In genomic region chr5:115894342-115894741, GRCh38 we compare ENCODE assay signal across 17 cellular contexts. TPM values are rescaled to one million over a fixed set of nuclear protein-coding genes. Genes with fewer than 3 reads are reported as not detected.
DNase-seq lines count a peak whose midpoint lies in the region; ATAC-seq, FAIRE-seq and TF ChIP-seq lines count a peak whose summit lies in the region.
"Had no signal": no experiment of that assay in that cellular context is flagged by ENCODE, and none has a peak within 500 bp of the region (broad histone marks: within the 10 kb centered on the region; RNA-seq: fewer than 3 reads in every experiment).

No MANE protein-coding gene starts in this region.

- DNase-seq in HepG2 (ENCODE audit: low spot score) (no peak), amniotic epithelial cell (ENCODE audit: low read depth) (peak; percentile 23), left lobe of liver (ENCODE audit: low spot score) (no peak)
- DNase-seq in stimulated activated CD4-positive, alpha-beta T cell treated with anti-CD3 and anti-CD28 coated beads, Interleukin-2, amount 100 ng/mL, for 48 hours: no peak
- DNase-seq: 8988T; BE2C; CD4-positive, alpha-beta memory T cell; DMS79; KBM-7 had no signal

- CTCF ChIA-PET in HepG2 (lab: Yijun Ruan, JAX; ENCODE audit: low intra/inter-chr PET ratio, low total read pairs): no interaction called here

- no peak for FAIRE-seq in HepG2 (lab: Jason Lieb, UNC)
- FAIRE-seq: GM12892, H1, HTR-8/SVneo had no signal

- intact Hi-C loops in HepG2 (cut with micrococcal nuclease; ENCODE audit: unreplicated experiment): no loop called here

- WGBS in liver: 55% methylated on average over 3 of the region's 3 CpGs
- 91% methylated on average over 3 of the region's 3 CpGs for WGBS in HepG2 (ENCODE audit: low lambda C conversion rate)

- H3K4me3 ChIP-seq in liver (ENCODE audit: low read depth in 1 of 3, low read length in 3 of 3): no peak overlapping the region
- no peak overlapping the region for H3K4me3 ChIP-seq in HepG2 (replicated peaks in 1 of 3; ENCODE audit: insufficient read depth in 1 of 3, low read depth in 2 of 3, low read length in 3 of 3)
- H3K4me3 ChIP-seq: HAP-1 had no signal

- ATAC-seq in HepG2: no peak
- ATAC-seq in left lobe of liver: peak; percentile 92
- ATAC-seq in HG02840 (IDR thresholded peaks at IDR 0.05; ENCODE audit: low FRiP score, unreplicated experiment): no peak
- ATAC-seq in GM18907 (IDR thresholded peaks at IDR 0.05; ENCODE audit: unreplicated experiment): no peak

- no peak for TF ChIP-seq CTCF in liver (IDR thresholded peaks at IDR 0.05; ENCODE audit: low read depth, low read length, missing input control)
- TF ChIP-seq CTCF in HepG2 (CRISPR knock-in tag; IDR thresholded peaks at IDR 0.05): no peak

- H3K4me1 ChIP-seq in liver (ENCODE audit: control insufficient read depth in 4 of 4, insufficient read depth in 4 of 4, low read length in 3 of 4): peaks cover 0 to 8% (median 1%) of the 10 kb centered on the region in 4 donors
- no peaks in the 10 kb centered on the region for H3K4me1 ChIP-seq in HepG2 (ENCODE audit: insufficient read depth, low read length)
- H3K4me1 ChIP-seq: BE2C, HAP-1 had no signal

- H3K36me3 ChIP-seq in liver (ENCODE audit: control insufficient read depth in 4 of 4, insufficient read depth in 3 of 4, low read depth in 1 of 4, low read length in 3 of 4) (peaks cover 0 to 3% (median 1%) of the 10 kb centered on the region in 4 donors), HepG2 (replicated peaks in 1 of 2; ENCODE audit: control insufficient read depth in 1 of 2, insufficient read depth in 2 of 2, low read length in 2 of 2) (peaks cover 0 to 11% of the 10 kb centered on the region in 2 experiments; a peak in 1 of 5 replicates)
- H3K36me3 ChIP-seq: BE2C, HAP-1 had no signal

- no TSS peak for BruUV-seq in HepG2 (replicated peaks; lab: Mats Ljungman, UMichigan)

- H3K9me3 ChIP-seq in liver (ENCODE audit: control insufficient read depth in 4 of 4, low read length in 3 of 4): no peaks in the 10 kb centered on the region
- no peaks in the 10 kb centered on the region for H3K9me3 ChIP-seq in HepG2 (ENCODE audit: low read length)
- H3K9me3 ChIP-seq: BE2C, HAP-1 had no signal

- H3K9ac ChIP-seq in liver (ENCODE audit: low read depth in 1 of 2, low read length in 2 of 2): no peak overlapping the region
- H3K9ac ChIP-seq in HepG2 (ENCODE audit: insufficient read depth, low read depth, low read length): no peak overlapping the region

- no peak for TF ChIP-seq EP300 in HepG2 (IDR thresholded peaks at IDR 0.05; ENCODE audit: low read depth in 2 of 2, low read length in 2 of 2)
- TF ChIP-seq EP300 in HepG2 (CRISPR knock-in tag; IDR thresholded peaks at IDR 0.05; ENCODE audit: borderline replicate concordance): no peak

- H3K27me3 ChIP-seq in liver (ENCODE audit: control insufficient read depth in 4 of 4, insufficient read depth in 4 of 4, low read length in 3 of 4) (no peaks in the 10 kb centered on the region), HepG2 (ENCODE audit: control insufficient read depth in 1 of 2, insufficient read depth in 2 of 2, low read length in 2 of 2) (no peaks in the 10 kb centered on the region)
- H3K27me3 ChIP-seq: BE2C had no signal

- no peaks in the 10 kb centered on the region for H3K79me2 ChIP-seq in HepG2 (ENCODE audit: insufficient read depth, low read length)

- in situ Hi-C loops in HepG2 (cut with HindIII; ENCODE audit: extremely low pct_ligation_motif_present, low pct_unique_long_range_greater_than_20kb): no loop called here

- no peak overlapping the region for H3K4me2 ChIP-seq in HepG2 (ENCODE audit: low read depth, low read length)

- TF ChIP-seq POLR2A in HepG2 (IDR thresholded peaks at IDR 0.05; ENCODE audit: insufficient read depth in 1 of 2, low read depth in 2 of 2, low read length in 2 of 2): no peak

- H3K27ac ChIP-seq in liver (ENCODE audit: low read depth in 1 of 2, low read length in 2 of 2) (no peak overlapping the region), HepG2 (ENCODE audit: extremely low read length, insufficient read depth, low read length) (no peak overlapping the region)
- H3K27ac ChIP-seq: C4-2B had no signal

- no peak overlapping the region for H2AFZ ChIP-seq in HepG2 (ENCODE audit: low read length)

- TF ChIP-seq RAD21 in liver (IDR thresholded peaks at IDR 0.05) (no peak), HepG2 (CRISPR knock-in tag; IDR thresholded peaks at IDR 0.05) (no peak)

- H4K20me1 ChIP-seq in HepG2 (ENCODE audit: insufficient read depth, low read length): no peaks in the 10 kb centered on the region

- POLR2A ChIA-PET in HepG2 (lab: Yijun Ruan, JAX): no interaction called here

TF ChIP-seq in liver, 16 proteins besides CTCF, POLR2A, EP300 and RAD21 (continues in another document):
- no peak for TF ChIP-seq EGR1 (IDR thresholded peaks at IDR 0.05; ENCODE audit: low read depth in 2 of 2)

RNA-seq across cellular contexts. Expression of gene AP3S1, which starts 52.6 kb away (rescaled TPM):
- total RNA-seq in liver (10 to 100 TPM; 40.4 to 41.5 TPM), HepG2 (2016; rRNA removed; fragmentation: Illumina TruSeq; extraction: Trizol) (85.9 and 88.8 TPM in 2 replicates), left lobe of liver (36.6 TPM)
- polyA plus RNA-seq in liver (10 to 100 TPM; 32.7 to 52.7 TPM), HepG2 (2011; rRNA removed) (28.5 and 50.5 TPM in 2 replicates)
- 243 and 253 TPM in 2 replicates for total RNA-seq in HepG2 (2016; cell fraction: cytosol; rRNA removed; fragmentation: Illumina TruSeq; extraction: Trizol; ENCODE audit: low read depth)
- total RNA-seq in HepG2 (2016; cell fraction: insoluble cytoplasmic fraction; rRNA removed; fragmentation: Illumina TruSeq; extraction: Trizol): 77.4 and 86.8 TPM in 2 replicates
- total RNA-seq in HepG2 (2016; cell fraction: membrane; rRNA removed; fragmentation: Illumina TruSeq; extraction: Trizol): 236 and 253 TPM in 2 replicates
- 40.7 and 54.3 TPM in 2 replicates for total RNA-seq in HepG2 (2016; cell fraction: nucleus; rRNA removed; fragmentation: Illumina TruSeq; extraction: Trizol)
- polyA plus RNA-seq in HepG2 (2011; cell fraction: cytosol; rRNA removed): 18.5 and 27.6 TPM in 2 replicates
- 5.6 and 9.3 TPM in 2 replicates for polyA plus RNA-seq in HepG2 (2011; cell fraction: nucleus; rRNA removed)
- polyA plus RNA-seq in HepG2 (2012): 78.2 and 104 TPM in 2 replicates
- 547 and 588 TPM in 2 replicates for polyA plus RNA-seq in HepG2 (2016; cell fraction: cytosol; fragmentation: Illumina TruSeq; extraction: Trizol; ENCODE audit: low read depth)
- polyA plus RNA-seq in HepG2 (2016; cell fraction: insoluble cytoplasmic fraction; fragmentation: Illumina TruSeq; extraction: Trizol; ENCODE audit: low read depth): 158 and 163 TPM in 2 replicates
- 408 and 423 TPM in 2 replicates for polyA plus RNA-seq in HepG2 (2016; cell fraction: membrane; fragmentation: Illumina TruSeq; extraction: Trizol; ENCODE audit: low read depth)
- 74.1 and 89.2 TPM in 2 replicates for polyA plus RNA-seq in HepG2 (2016; cell fraction: nucleus; fragmentation: Illumina TruSeq; extraction: Trizol; ENCODE audit: insufficient read depth, low read depth)
- polyA minus RNA-seq in HepG2 (2011; rRNA and poly(A)+ RNA removed; ENCODE audit: low replicate concordance): 2.1 and 7.3 TPM in 2 replicates
- polyA minus RNA-seq in HepG2 (2011; cell fraction: cytosol; rRNA and poly(A)+ RNA removed): 22.5 and 27.5 TPM in 2 replicates
- 39.5 and 46.4 TPM in 2 replicates for polyA minus RNA-seq in HepG2 (2011; cell fraction: nucleus; rRNA and poly(A)+ RNA removed)

RNA-seq across cellular contexts. Expression of gene ATG12, which starts 53.0 kb away (rescaled TPM):
- total RNA-seq in liver (10 to 100 TPM; 14.8 to 43.1 TPM), HepG2 (2016; rRNA removed; fragmentation: Illumina TruSeq; extraction: Trizol) (45.1 and 46.4 TPM in 2 replicates), left lobe of liver (17.0 TPM)
- polyA plus RNA-seq in liver (10 to 100 TPM; 15.6 to 32.5 TPM), HepG2 (2011; rRNA removed) (46.5 and 58.1 TPM in 2 replicates)
- total RNA-seq in HepG2 (2016; cell fraction: cytosol; rRNA removed; fragmentation: Illumina TruSeq; extraction: Trizol; ENCODE audit: low read depth): 9.0 and 9.2 TPM in 2 replicates
- 45.8 and 56.5 TPM in 2 replicates for total RNA-seq in HepG2 (2016; cell fraction: insoluble cytoplasmic fraction; rRNA removed; fragmentation: Illumina TruSeq; extraction: Trizol)
- total RNA-seq in HepG2 (2016; cell fraction: membrane; rRNA removed; fragmentation: Illumina TruSeq; extraction: Trizol): 19.9 and 23.9 TPM in 2 replicates
- total RNA-seq in HepG2 (2016; cell fraction: nucleus; rRNA removed; fragmentation: Illumina TruSeq; extraction: Trizol): 50.0 and 53.8 TPM in 2 replicates
- polyA plus RNA-seq in HepG2 (2011; cell fraction: cytosol; rRNA removed): 17.7 and 25.4 TPM in 2 replicates
- polyA plus RNA-seq in HepG2 (2011; cell fraction: nucleus; rRNA removed): 29.3 and 43.5 TPM in 2 replicates
- 45.7 and 46.0 TPM in 2 replicates for polyA plus RNA-seq in HepG2 (2012)
- 10.3 and 10.8 TPM in 2 replicates for polyA plus RNA-seq in HepG2 (2016; cell fraction: cytosol; fragmentation: Illumina TruSeq; extraction: Trizol; ENCODE audit: low read depth)
- 51.5 and 54.3 TPM in 2 replicates for polyA plus RNA-seq in HepG2 (2016; cell fraction: insoluble cytoplasmic fraction; fragmentation: Illumina TruSeq; extraction: Trizol; ENCODE audit: low read depth)
- 17.9 and 19.4 TPM in 2 replicates for polyA plus RNA-seq in HepG2 (2016; cell fraction: membrane; fragmentation: Illumina TruSeq; extraction: Trizol; ENCODE audit: low read depth)
- 50.9 and 51.2 TPM in 2 replicates for polyA plus RNA-seq in HepG2 (2016; cell fraction: nucleus; fragmentation: Illumina TruSeq; extraction: Trizol; ENCODE audit: insufficient read depth, low read depth)
- polyA minus RNA-seq in HepG2 (2011; rRNA and poly(A)+ RNA removed; ENCODE audit: low replicate concordance): 17.9 and 33.0 TPM in 2 replicates
- polyA minus RNA-seq in HepG2 (2011; cell fraction: cytosol; rRNA and poly(A)+ RNA removed): 17.3 and 18.1 TPM in 2 replicates
- 153 and 155 TPM in 2 replicates for polyA minus RNA-seq in HepG2 (2011; cell fraction: nucleus; rRNA and poly(A)+ RNA removed)
